8 cellular contexts compared by ENCODE assay signal in the genomic region with DNA sequence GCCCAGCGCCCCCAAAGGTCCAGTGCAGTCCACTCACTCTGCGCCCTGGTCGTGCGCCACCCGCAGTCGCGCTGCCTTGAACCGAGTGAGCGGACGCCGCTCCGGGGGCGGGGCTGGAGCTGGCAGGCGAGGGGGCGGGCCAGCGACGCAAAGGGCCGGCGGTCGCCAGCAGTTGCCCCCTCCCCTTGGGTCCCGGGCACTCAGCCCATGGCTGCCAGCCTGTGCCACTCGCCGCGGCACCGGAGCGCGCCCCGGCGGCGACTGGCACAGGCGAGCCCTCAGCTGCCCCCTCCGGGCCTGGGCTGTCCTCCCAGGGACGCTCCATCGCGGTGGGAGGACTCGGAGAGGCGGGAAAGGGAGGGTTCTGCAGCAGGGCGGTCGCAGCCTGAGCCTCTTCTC. TPM values are rescaled to one million over a fixed set of nuclear protein-coding genes. Genes with fewer than 3 reads are reported as not detected.
DNase-seq lines count a peak whose midpoint lies in the region; ATAC-seq and TF ChIP-seq lines count a peak whose summit lies in the region.

A gene with protein sequence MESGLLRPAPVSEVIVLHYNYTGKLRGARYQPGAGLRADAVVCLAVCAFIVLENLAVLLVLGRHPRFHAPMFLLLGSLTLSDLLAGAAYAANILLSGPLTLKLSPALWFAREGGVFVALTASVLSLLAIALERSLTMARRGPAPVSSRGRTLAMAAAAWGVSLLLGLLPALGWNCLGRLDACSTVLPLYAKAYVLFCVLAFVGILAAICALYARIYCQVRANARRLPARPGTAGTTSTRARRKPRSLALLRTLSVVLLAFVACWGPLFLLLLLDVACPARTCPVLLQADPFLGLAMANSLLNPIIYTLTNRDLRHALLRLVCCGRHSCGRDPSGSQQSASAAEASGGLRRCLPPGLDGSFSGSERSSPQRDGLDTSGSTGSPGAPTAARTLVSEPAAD (minus strand): TSS at position 87 of the 399 bp plus-strand sequence. CDS start 2,436 bp downstream, outside the sequence.

- no TSS peak for BruUV-seq in Caco-2 (replicated peaks; lab: Mats Ljungman, UMichigan)

- H4K20me1 ChIP-seq in Loucy (ENCODE audit: insufficient read depth, low read length, poor library complexity, severe bottlenecking): no peaks in the 10 kb centered on the region

- peaks cover 8% of the 10 kb centered on the region for H3K4me1 Mint-ChIP-seq in Caco-2 (ENCODE audit: low read depth, unreplicated experiment)

- ATAC-seq in HG03342 (IDR thresholded peaks at IDR 0.05; ENCODE audit: unreplicated experiment): no peak
- no peak for ATAC-seq in HG03097 (IDR thresholded peaks at IDR 0.05; ENCODE audit: low FRiP score, unreplicated experiment)

- H3K4me3 ChIP-seq in Caco-2 (ENCODE audit: low read depth, low read length) (peak within 1 kb of the TSS; percentile 51), Loucy (ENCODE audit: low read length, poor library complexity, severe bottlenecking) (no peak within 1 kb of the TSS), astrocyte of the cerebellum (ENCODE audit: low read depth, low read length) (peak within 1 kb of the TSS; percentile 12)

- H3K4me2 ChIP-seq in Loucy (ENCODE audit: low read depth, low read length, poor library complexity, severe bottlenecking): no peak within 1 kb of the TSS

- peaks cover 5% of the 10 kb centered on the region for H3K27me3 Mint-ChIP-seq in Caco-2 (ENCODE audit: insufficient read depth, unreplicated experiment)

- DNase-seq in Caco-2: peak in 1 of 2 experiments; percentile 38
- no peak for DNase-seq in astrocyte of the cerebellum (ENCODE audit: low read depth)
- peak; percentile 77 for DNase-seq in inferior parietal cortex (ENCODE audit: extremely low spot score)
- peak; percentile 90 for DNase-seq in superior temporal gyrus (ENCODE audit: extremely low spot score)
- no peak for DNase-seq in NCI-H187 (lab: John Stamatoyannopoulos, UW)

- H3F3A ChIP-seq in Loucy (ENCODE audit: low read depth): no peaks in the 10 kb centered on the region

- H3K79me2 ChIP-seq in Loucy (ENCODE audit: insufficient read depth, low read length): no peaks in the 10 kb centered on the region

- H3K9me2 ChIP-seq in Loucy (replicated peaks; ENCODE audit: low read depth, low read length): no peaks in the 10 kb centered on the region

- no peak within 1 kb of the TSS for H3K27ac Mint-ChIP-seq in Caco-2 (ENCODE audit: unreplicated experiment)

- H3K9ac ChIP-seq in Loucy (ENCODE audit: low read depth, low read length, poor library complexity, severe bottlenecking): no peak within 1 kb of the TSS

- POLR2A ChIA-PET in Caco-2 (lab: Charles Lee): interaction anchor here (0.9 kb wide), 1 partner anchor 24 kb away, joined by 5 read pairs; no protein-coding TSS in a partner anchor

- peak within 1 kb of the TSS; percentile 72 for H3K4me3 Mint-ChIP-seq in Caco-2 (ENCODE audit: unreplicated experiment)

- no peaks in the 10 kb centered on the region for H3K36me3 ChIP-seq in Caco-2 (ENCODE audit: control insufficient read depth, insufficient read depth, low read length)
- no peaks in the 10 kb centered on the region for H3K36me3 ChIP-seq in Loucy (ENCODE audit: insufficient read depth, low read length)

- CTCF ChIA-PET in Caco-2 (lab: Charles Lee): no interaction called here

- H2AFZ ChIP-seq in Loucy (ENCODE audit: low read length): peak within 1 kb of the TSS; percentile 65; the same call in 1 of the 2 replicates

- H3K27me3 ChIP-seq in Caco-2 (replicated peaks; ENCODE audit: control insufficient read depth, insufficient read depth, low read length) (no peaks in the 10 kb centered on the region), Loucy (ENCODE audit: insufficient read depth, low read length, poor library complexity, severe bottlenecking) (no peaks in the 10 kb centered on the region)

- no peaks in the 10 kb centered on the region for H3K36me3 Mint-ChIP-seq in Caco-2 (ENCODE audit: insufficient read depth, unreplicated experiment)

- peaks cover 7% of the 10 kb centered on the region; the same call in 1 of the 2 replicates for H3K4me1 ChIP-seq in Caco-2
- peaks cover 4% of the 10 kb centered on the region for H3K4me1 ChIP-seq in Loucy (ENCODE audit: insufficient read depth, low read length, poor library complexity, severe bottlenecking)

- H3K9me3 Mint-ChIP-seq in Caco-2 (ENCODE audit: unreplicated experiment): no peaks in the 10 kb centered on the region

- in situ Hi-C loops in astrocyte of the cerebellum (cut with HindIII; ENCODE audit: low sequenced_read_pairs): no loop called here

- intact Hi-C loops in Caco-2 (cut with micrococcal nuclease; ENCODE audit: unreplicated experiment): no loop called here

- H3K9me3 ChIP-seq in Caco-2: no peaks in the 10 kb centered on the region
- no peaks in the 10 kb centered on the region for H3K9me3 ChIP-seq in Loucy (ENCODE audit: insufficient read depth, low read depth, low read length)

- TF ChIP-seq CTCF in Caco-2 (IDR thresholded peaks at IDR 0.05; ENCODE audit: insufficient read depth in 1 of 2, low read depth in 1 of 2, low read length in 1 of 2, severe bottlenecking in 1 of 2, unreplicated experiment in 1 of 2) (no peak), Loucy (conservative IDR thresholded peaks at IDR 0.05; ENCODE audit: low read length) (no peak), astrocyte of the cerebellum (IDR thresholded peaks at IDR 0.05; ENCODE audit: low read depth, low read length, missing control alignments) (no peak)

RNA-seq across cellular contexts. Expression of the gene that starts here (rescaled TPM):
- 0.57 and 0.67 TPM in 2 replicates for total RNA-seq in Caco-2 (2022)

Comparison
In these comparisons a context has a peak if more than half of its experiments do, and no peak if none do; other contexts are left out.
1. DNase-seq: peak in inferior parietal cortex (single experiment) and superior temporal gyrus (single experiment); none in astrocyte of the cerebellum (single experiment) and NCI-H187 (0 of 2).